Comparison of ENCODE assay signal across 2 cellular contexts in the genomic region with DNA sequence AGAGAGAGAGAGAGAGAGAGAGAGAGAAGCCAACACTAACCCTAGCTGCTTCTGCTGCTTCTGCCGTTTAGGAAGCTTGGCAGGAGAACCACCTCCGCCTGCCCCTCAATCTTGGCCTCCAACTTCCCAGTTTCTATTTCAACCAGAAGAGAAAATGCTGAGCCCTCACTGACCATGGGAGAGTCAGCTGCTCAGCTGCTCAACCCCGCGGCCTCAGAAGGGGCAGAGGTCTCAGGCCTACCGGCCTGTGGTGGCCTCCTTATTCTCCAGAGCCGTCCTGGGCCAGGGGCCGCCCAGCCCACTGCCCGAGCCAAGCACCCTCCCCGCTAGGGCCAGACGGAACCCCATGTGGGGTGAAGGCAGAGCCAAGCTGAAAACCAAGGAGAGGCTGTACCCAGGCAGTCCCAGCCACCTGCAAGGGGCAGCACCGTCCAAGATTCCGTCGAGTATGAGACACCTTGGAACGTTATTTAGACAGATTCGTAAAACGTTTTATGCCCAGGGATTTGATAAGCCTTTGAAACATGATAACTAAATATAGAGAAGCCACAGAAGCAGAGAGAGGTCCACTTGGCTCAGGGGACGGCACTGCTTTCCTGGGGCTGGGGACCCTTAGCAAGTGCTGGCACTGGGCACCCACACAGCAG.
TF ChIP-seq lines count a peak whose summit lies in the region.

No MANE protein-coding gene starts in this region.

TF ChIP-seq in SK-N-SH, 30 proteins besides CTCF, POLR2A, EP300 and RAD21 (continued from another document):
- TF ChIP-seq USF2 (IDR thresholded peaks at IDR 0.05; ENCODE audit: borderline replicate concordance, low read depth, low read length) = no peak
- TF ChIP-seq MXI1 (IDR thresholded peaks at IDR 0.05; ENCODE audit: low read depth, low read length) = no peak
- TF ChIP-seq NRF1 (IDR thresholded peaks at IDR 0.05; ENCODE audit: low read depth, low read length) = no peak
- no peak for TF ChIP-seq JUND (IDR thresholded peaks at IDR 0.05)
- TF ChIP-seq YY1 (IDR thresholded peaks at IDR 0.05; ENCODE audit: low read depth) = no peak
- TF ChIP-seq, protein P1, sequence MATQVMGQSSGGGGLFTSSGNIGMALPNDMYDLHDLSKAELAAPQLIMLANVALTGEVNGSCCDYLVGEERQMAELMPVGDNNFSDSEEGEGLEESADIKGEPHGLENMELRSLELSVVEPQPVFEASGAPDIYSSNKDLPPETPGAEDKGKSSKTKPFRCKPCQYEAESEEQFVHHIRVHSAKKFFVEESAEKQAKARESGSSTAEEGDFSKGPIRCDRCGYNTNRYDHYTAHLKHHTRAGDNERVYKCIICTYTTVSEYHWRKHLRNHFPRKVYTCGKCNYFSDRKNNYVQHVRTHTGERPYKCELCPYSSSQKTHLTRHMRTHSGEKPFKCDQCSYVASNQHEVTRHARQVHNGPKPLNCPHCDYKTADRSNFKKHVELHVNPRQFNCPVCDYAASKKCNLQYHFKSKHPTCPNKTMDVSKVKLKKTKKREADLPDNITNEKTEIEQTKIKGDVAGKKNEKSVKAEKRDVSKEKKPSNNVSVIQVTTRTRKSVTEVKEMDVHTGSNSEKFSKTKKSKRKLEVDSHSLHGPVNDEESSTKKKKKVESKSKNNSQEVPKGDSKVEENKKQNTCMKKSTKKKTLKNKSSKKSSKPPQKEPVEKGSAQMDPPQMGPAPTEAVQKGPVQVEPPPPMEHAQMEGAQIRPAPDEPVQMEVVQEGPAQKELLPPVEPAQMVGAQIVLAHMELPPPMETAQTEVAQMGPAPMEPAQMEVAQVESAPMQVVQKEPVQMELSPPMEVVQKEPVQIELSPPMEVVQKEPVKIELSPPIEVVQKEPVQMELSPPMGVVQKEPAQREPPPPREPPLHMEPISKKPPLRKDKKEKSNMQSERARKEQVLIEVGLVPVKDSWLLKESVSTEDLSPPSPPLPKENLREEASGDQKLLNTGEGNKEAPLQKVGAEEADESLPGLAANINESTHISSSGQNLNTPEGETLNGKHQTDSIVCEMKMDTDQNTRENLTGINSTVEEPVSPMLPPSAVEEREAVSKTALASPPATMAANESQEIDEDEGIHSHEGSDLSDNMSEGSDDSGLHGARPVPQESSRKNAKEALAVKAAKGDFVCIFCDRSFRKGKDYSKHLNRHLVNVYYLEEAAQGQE (IDR thresholded peaks at IDR 0.05; ENCODE audit: low read depth, low read length) = no peak
- no peak for TF ChIP-seq GATA2 (CRISPR knock-in tag; IDR thresholded peaks at IDR 0.05)

TF ChIP-seq in SK-N-SH treated with all-trans-retinoic acid at 6 μM for 48 hours, 23 proteins besides CTCF, POLR2A, EP300 and RAD21 (continued from another document):
- no peak for TF ChIP-seq CSRNP3 (CRISPR knock-in tag; IDR thresholded peaks at IDR 0.05)
- no peak for TF ChIP-seq OSR1 (CRISPR knock-in tag; IDR thresholded peaks at IDR 0.05)
